In genomic region chr3:158520433-158520832, GRCh38 we compare ENCODE assay signal across 25 cellular contexts. TPM values are rescaled to one million over a fixed set of nuclear protein-coding genes. Genes with fewer than 3 reads are reported as not detected.
DNase-seq lines count a peak whose midpoint lies in the region; ATAC-seq and TF ChIP-seq lines count a peak whose summit lies in the region.
"Had no signal": no experiment of that assay in that cellular context is flagged by ENCODE, and none has a peak within 500 bp of the region (broad histone marks: within the 10 kb centered on the region; RNA-seq: fewer than 3 reads in every experiment).

No MANE protein-coding gene starts in this region.

- peaks cover 0 to 1% (median 0%) of the 10 kb centered on the region in 4 donors for H3K9me3 ChIP-seq in sigmoid colon
- H3K9me3 ChIP-seq: HAP-1 had no signal

- no peak overlapping the region for H3K4me3 ChIP-seq in AG10803 (ENCODE audit: low read length)
- no peak overlapping the region for H3K4me3 ChIP-seq in foreskin fibroblast (ENCODE audit: low read depth in 1 of 2, low read length in 2 of 2)
- H3K4me3 ChIP-seq in sigmoid colon, result no peak overlapping the region
- H3K4me3 ChIP-seq: HAP-1, K562 had no signal

- peak; percentile 51 for ATAC-seq in SK-N-SH treated with all-trans-retinoic acid at 6 μM for 48 hours
- ATAC-seq in HG03280 (IDR thresholded peaks at IDR 0.05; ENCODE audit: unreplicated experiment), result no peak
- ATAC-seq in HG03159 (IDR thresholded peaks at IDR 0.05; ENCODE audit: unreplicated experiment), result no peak
- ATAC-seq: HepG2, K562 had no signal

- no peak for TF ChIP-seq POLR2A in sigmoid colon (IDR thresholded peaks at IDR 0.05)

- no peaks in the 10 kb centered on the region for H3K27me3 ChIP-seq in sigmoid colon

- H3K27ac ChIP-seq in sigmoid colon, result no peak overlapping the region

- H3K4me1 ChIP-seq in sigmoid colon, result no peaks in the 10 kb centered on the region

- no peaks in the 10 kb centered on the region for H3K36me3 ChIP-seq in sigmoid colon
- H3K36me3 ChIP-seq: HAP-1 had no signal

- intact Hi-C loops in sigmoid colon (cut with DNase I), result no loop called here

- TF ChIP-seq CTCF in AG10803 (conservative IDR thresholded peaks at IDR 0.05; ENCODE audit: low read length), result no peak
- no peak for TF ChIP-seq CTCF in foreskin fibroblast (IDR thresholded peaks at IDR 0.05; ENCODE audit: low read depth, low read length)
- no peak for TF ChIP-seq CTCF in sigmoid colon (IDR thresholded peaks at IDR 0.05)

- DNase-seq in AG10803 (ENCODE audit: low read depth) (peak; percentile 51), GM04503 (ENCODE audit: low read depth) (peak; percentile 15), foreskin fibroblast (peak; percentile 37 to 63), sigmoid colon (no peak), NCI-H187 treated with DMSO at 0.1 percent for 48 hours (lab: John Stamatoyannopoulos, UW) (no peak)
- DNase-seq: 8988T; ACHN; AML-193; C1 segment of cervical spinal cord; CD4-positive, alpha-beta memory T cell; COR-L47; GOT3; Kasumi-1; NCI-H1105 treated with DMSO at 0.1 percent for 48 hours; NCI-H146; NCI-H2029; NCI-H446; NCI-H524 treated with DMSO at 0.1 percent for 48 hours; NCI-H774 had no signal

- TF ChIP-seq EP300 in sigmoid colon (IDR thresholded peaks at IDR 0.05), result no peak

TF ChIP-seq in SK-N-SH treated with all-trans-retinoic acid at 6 μM for 48 hours, 23 proteins besides CTCF, POLR2A, EP300 and RAD21:
- TF ChIP-seq TCF4 (CRISPR knock-in tag; IDR thresholded peaks at IDR 0.05; ENCODE audit: borderline replicate concordance) (no peak), PPARA (CRISPR knock-in tag; IDR thresholded peaks at IDR 0.05; ENCODE audit: borderline replicate concordance) (no peak), OSR1 (CRISPR knock-in tag; IDR thresholded peaks at IDR 0.05) (no peak), ARNTL (CRISPR knock-in tag; IDR thresholded peaks at IDR 0.05; ENCODE audit: borderline replicate concordance, low read depth) (no peak), CSDC2 (CRISPR knock-in tag; IDR thresholded peaks at IDR 0.05) (no peak), GLIS3 (CRISPR knock-in tag; IDR thresholded peaks at IDR 0.05) (no peak), TOX (CRISPR knock-in tag; IDR thresholded peaks at IDR 0.05; ENCODE audit: borderline replicate concordance) (no peak), ZC3H10 (CRISPR knock-in tag; IDR thresholded peaks at IDR 0.05) (no peak), BACH2 (CRISPR knock-in tag; IDR thresholded peaks at IDR 0.05; ENCODE audit: borderline replicate concordance) (no peak), ZNF70 (CRISPR knock-in tag; IDR thresholded peaks at IDR 0.05) (no peak), ZFP30 (CRISPR knock-in tag; IDR thresholded peaks at IDR 0.05) (no peak), ZNF565 (CRISPR knock-in tag; conservative IDR thresholded peaks at IDR 0.05; ENCODE audit: low read depth) (no peak), PATZ1 (CRISPR knock-in tag; IDR thresholded peaks at IDR 0.05; ENCODE audit: borderline replicate concordance) (no peak), ESRRG (CRISPR knock-in tag; IDR thresholded peaks at IDR 0.05) (no peak)

RNA-seq across cellular contexts. Expression of gene MLF1, which starts 50.6 kb away (rescaled TPM):
- total RNA-seq in sigmoid colon, result 10 to 100 TPM in 2 of 4 donors, 1 to 10 TPM in 2; 5.0 to 11.8 (median 10.1) TPM
- polyA plus RNA-seq in sigmoid colon, result 10 to 100 TPM in 1 of 3 donors, 1 to 10 TPM in 2; 3.0 to 14.1 (median 3.8) TPM

Comparison
In these comparisons a context has a peak if more than half of its experiments do, and no peak if none do; other contexts are left out.
1. DNase-seq: peak in AG10803 (single experiment), GM04503 (single experiment) and foreskin fibroblast (2 of 2); none in sigmoid colon (single experiment) and NCI-H187 treated with DMSO at 0.1 percent for 48 hours (single experiment).